2 cellular contexts compared by ENCODE assay signal in genomic region chr14:53619625-53620324, GRCh38.
TF ChIP-seq lines count a peak whose summit lies in the region.

No MANE protein-coding gene starts in this region.

TF ChIP-seq in HCT116, 20 proteins besides CTCF, POLR2A, EP300 and RAD21 (continued from another document):
- TF ChIP-seq ATF3 (IDR thresholded peaks at IDR 0.05) = no peak
- TF ChIP-seq SP1 (IDR thresholded peaks at IDR 0.05; ENCODE audit: low read depth) = no peak
- no peak for TF ChIP-seq POLR2AphosphoS5 (IDR thresholded peaks at IDR 0.05; ENCODE audit: low read depth, low read length)
- TF ChIP-seq ELF1 (IDR thresholded peaks at IDR 0.05; ENCODE audit: borderline replicate concordance, low read depth) = no peak
- no peak for TF ChIP-seq ZBTB33 (IDR thresholded peaks at IDR 0.05; ENCODE audit: extremely low read depth, insufficient replicate concordance, low read length)

TF ChIP-seq in SK-N-SH treated with all-trans-retinoic acid at 6 μM for 48 hours, 23 proteins besides CTCF, POLR2A, EP300 and RAD21 (continued from another document):
- TF ChIP-seq ZFP3 (CRISPR knock-in tag; IDR thresholded peaks at IDR 0.05) (no peak), PATZ1 (CRISPR knock-in tag; IDR thresholded peaks at IDR 0.05; ENCODE audit: borderline replicate concordance) (no peak), ZC3H10 (CRISPR knock-in tag; IDR thresholded peaks at IDR 0.05) (no peak), ZNF70 (CRISPR knock-in tag; IDR thresholded peaks at IDR 0.05) (no peak)
